29 cellular contexts compared by ENCODE assay signal in genomic region chr5:122286547-122286946, GRCh38. TPM values are rescaled to one million over a fixed set of nuclear protein-coding genes. Genes with fewer than 3 reads are reported as not detected.
DNase-seq lines count a peak whose midpoint lies in the region; ATAC-seq, FAIRE-seq and TF ChIP-seq lines count a peak whose summit lies in the region.
"Had no signal": no experiment of that assay in that cellular context is flagged by ENCODE, and none has a peak within 500 bp of the region (broad histone marks: within the 10 kb centered on the region; RNA-seq: fewer than 3 reads in every experiment).

No MANE protein-coding gene starts in this region.

- peaks cover 2% of the 10 kb centered on the region for H3K4me1 ChIP-seq in NT2/D1 (ENCODE audit: insufficient read depth, insufficient read length)
- H3K4me1 ChIP-seq in upper lobe of right lung: no peaks in the 10 kb centered on the region

- no peak overlapping the region for H3K27ac ChIP-seq in upper lobe of right lung
- H3K27ac ChIP-seq: RWPE1 had no signal

- H3K4me3 ChIP-seq in NT2/D1 (ENCODE audit: insufficient read length, low read depth): no peak overlapping the region
- H3K4me3 ChIP-seq in upper lobe of right lung: no peak overlapping the region
- H3K4me3 ChIP-seq: GM12878, K562 had no signal

- TF ChIP-seq CTCF in endothelial cell (IDR thresholded peaks at IDR 0.05; ENCODE audit: unreplicated experiment): no peak
- no peak for TF ChIP-seq CTCF in mesothelial cell of epicardium (IDR thresholded peaks at IDR 0.05; ENCODE audit: unreplicated experiment)
- TF ChIP-seq CTCF in upper lobe of right lung (IDR thresholded peaks at IDR 0.05): no peak

- H3K27me3 ChIP-seq in NT2/D1 (ENCODE audit: insufficient read depth, insufficient read length) (no peaks in the 10 kb centered on the region), upper lobe of right lung (no peaks in the 10 kb centered on the region)

- H3K9ac ChIP-seq in NT2/D1 (ENCODE audit: insufficient read length, low read depth): peak overlapping the region; percentile 51

- H3K4me3 Mint-ChIP-seq in endothelial cell (ENCODE audit: unreplicated experiment): no peak overlapping the region
- no peak overlapping the region for H3K4me3 Mint-ChIP-seq in mesothelial cell of epicardium
- H3K4me3 Mint-ChIP-seq: CD4-positive, alpha-beta memory T cell had no signal

- H3K36me3 ChIP-seq in NT2/D1 (ENCODE audit: insufficient read depth, insufficient read length, low read length): no peaks in the 10 kb centered on the region
- no peaks in the 10 kb centered on the region for H3K36me3 ChIP-seq in upper lobe of right lung

- H3K9me3 ChIP-seq in NT2/D1 (ENCODE audit: insufficient read depth, low read length) (peaks cover 3% of the 10 kb centered on the region; the same call in 1 of the 2 replicates), upper lobe of right lung (no peaks in the 10 kb centered on the region)

- no peaks in the 10 kb centered on the region for H3K36me3 Mint-ChIP-seq in endothelial cell (ENCODE audit: low read depth, unreplicated experiment)
- peaks cover 12% of the 10 kb centered on the region for H3K36me3 Mint-ChIP-seq in mesothelial cell of epicardium
- H3K36me3 Mint-ChIP-seq: CD4-positive, alpha-beta memory T cell had no signal

- intact Hi-C loops in posterior vena cava (cut with DNase I) (no loop called here), upper lobe of right lung (cut with DNase I) (no loop called here)

- H3K9me3 Mint-ChIP-seq in endothelial cell (ENCODE audit: unreplicated experiment): no peaks in the 10 kb centered on the region
- peaks cover 40% of the 10 kb centered on the region for H3K9me3 Mint-ChIP-seq in mesothelial cell of epicardium

- H3K27me3 Mint-ChIP-seq in endothelial cell (ENCODE audit: unreplicated experiment) (peaks cover 4% of the 10 kb centered on the region), mesothelial cell of epicardium (ENCODE audit: low read depth) (no peaks in the 10 kb centered on the region)
- H3K27me3 Mint-ChIP-seq: CD4-positive, alpha-beta memory T cell had no signal

- H3K4me1 Mint-ChIP-seq in endothelial cell (ENCODE audit: unreplicated experiment) (peaks cover 14% of the 10 kb centered on the region), mesothelial cell of epicardium (peaks cover 24% of the 10 kb centered on the region)
- H3K4me1 Mint-ChIP-seq: CD4-positive, alpha-beta memory T cell had no signal

- DNase-seq in NT2/D1 (ENCODE audit: low read depth, low spot score) (no peak), endothelial cell (ENCODE audit: low spot score) (no peak), mesothelial cell of epicardium (ENCODE audit: low spot score in 2 of 2, unreplicated experiment in 2 of 2) (no peak), posterior vena cava (ENCODE audit: low spot score) (peak; percentile 41), RCC 7860 (ENCODE audit: low spot score) (no peak), NCI-H1436 treated with DMSO at 0.1 percent for 48 hours (lab: John Stamatoyannopoulos, UW) (no peak), NCI-H524 treated with DMSO at 0.1 percent for 48 hours (lab: John Stamatoyannopoulos, UW) (no peak), upper lobe of right lung (no peak)
- DNase-seq: C1 segment of cervical spinal cord; CD4-positive, alpha-beta memory T cell; COR-L47; GDM1; Kasumi-1; NCI-H1092 treated with DMSO at 0.1 percent for 48 hours; NCI-H1436; NCI-H187 treated with DMSO at 0.1 percent for 48 hours; NCI-H2171 treated with DMSO at 0.1 percent for 48 hours; NCI-H345; NCI-H510A treated with DMSO at 0.1 percent for 48 hours; NCI-H82; NK-92 treated with Interleukin-12 subunit alpha and Interleukin-12 subunit beta, amount 100 ng/mL, for 24 hours; SHP77 had no signal

- H3K27ac Mint-ChIP-seq in endothelial cell (ENCODE audit: unreplicated experiment) (peak overlapping the region; percentile 85), mesothelial cell of epicardium (peak overlapping the region; percentile 91)
- H3K27ac Mint-ChIP-seq: CD4-positive, alpha-beta memory T cell had no signal

- no peak for FAIRE-seq in RCC 7860 (lab: Jason Lieb, UNC)
- FAIRE-seq: GM12878, H54, HTR-8/SVneo, K562 had no signal

- ATAC-seq in upper lobe of right lung: no peak
- ATAC-seq: GM12878, K562 had no signal

RNA-seq across cellular contexts. Expression of gene SNCAIP, which starts 25.5 kb away (rescaled TPM):
- total RNA-seq in endothelial cell (ENCODE audit: unreplicated experiment): 254 TPM
- total RNA-seq in mesothelial cell of epicardium: 102 to 113 TPM (median 109 TPM) in 3 replicates
- 1 to 10 TPM; 3.8 to 4.1 TPM for total RNA-seq in posterior vena cava
- 4.0 TPM for total RNA-seq in upper lobe of right lung
- total RNA-seq: A673; CD4-positive, alpha-beta memory T cell; K562; SK-MEL-5 had no signal

Comparison
In these comparisons a context has a peak if more than half of its experiments do, and no peak if none do; other contexts are left out.
1. RNA of gene SNCAIP, which starts 25.5 kb away (total RNA-seq): 254 TPM in endothelial cell (single experiment) and 102 to 113 TPM in mesothelial cell of epicardium; 3.8 to 4.1 TPM in posterior vena cava and 4.0 TPM in upper lobe of right lung (single experiment); every median in the first group is over 10 times any median in the second.